In the genomic region with DNA sequence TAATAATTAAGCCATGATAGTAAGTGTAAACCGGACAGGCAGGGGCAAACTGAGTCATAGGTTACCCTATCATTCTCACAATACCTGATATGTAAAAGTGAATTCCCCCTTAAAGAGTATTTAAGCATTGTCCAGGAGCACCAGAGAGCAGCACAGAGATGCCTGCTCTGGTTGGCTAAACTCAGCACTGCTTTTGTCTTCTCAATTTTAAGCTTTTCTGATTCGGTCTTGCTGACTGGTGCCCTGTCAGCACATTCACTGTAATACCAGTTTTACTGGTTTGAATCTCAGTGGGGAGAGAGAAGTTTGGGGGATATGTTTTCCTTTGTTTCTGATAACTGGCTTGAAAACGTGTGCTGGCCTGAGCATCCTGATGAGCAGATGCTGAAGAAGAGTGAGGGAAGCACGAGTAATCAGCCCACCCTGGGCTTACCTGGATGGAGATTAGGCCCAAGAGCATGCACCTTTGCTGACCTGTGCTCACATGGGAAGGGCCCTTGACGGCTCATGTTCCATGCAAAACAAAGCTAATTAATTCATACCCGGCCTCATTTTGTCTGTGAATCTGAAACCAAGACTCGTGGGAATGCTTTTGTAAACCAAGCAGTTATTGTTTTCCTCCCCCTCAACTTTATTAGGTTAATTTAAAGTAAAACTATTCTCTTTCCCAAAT, we compare ENCODE assay signal across 21 cellular contexts.
DNase-seq lines count a peak whose midpoint lies in the region; ATAC-seq and TF ChIP-seq lines count a peak whose summit lies in the region.
"Had no signal": no experiment of that assay in that cellular context is flagged by ENCODE, and none has a peak within 500 bp of the region (broad histone marks: within the 10 kb centered on the region; RNA-seq: fewer than 3 reads in every experiment).

No MANE protein-coding gene starts in this region.

- POLR2A ChIA-PET in PC-9 (lab: Charles Lee; ENCODE audit: unreplicated experiment): interaction anchor here (0.6 to 0.8 kb wide), 3 partner anchors 443 to 1935 kb away, joined by 3 to 8 read pairs (median 5); no protein-coding TSS in a partner anchor

- H2BK12ac ChIP-seq in neuronal stem cell (ENCODE audit: low read length): no peak overlapping the region

- H3K18ac ChIP-seq in neuronal stem cell (ENCODE audit: low read length): no peak overlapping the region

- H3K27ac ChIP-seq in PC-9 (peak overlapping the region; percentile 15), neuronal stem cell (replicated peaks; ENCODE audit: low read length) (no peak overlapping the region)
- H3K27ac ChIP-seq: RWPE1 had no signal

- no CpG with 5 or more reads among the region's 7 CpGs for WGBS in neuronal stem cell (ENCODE audit: extremely low coverage in 2 of 2, insufficient read length in 2 of 2, insufficient replicate concordance in 1 of 2), 2 donors

- intact Hi-C loops in PC-9 (cut with micrococcal nuclease; ENCODE audit: unreplicated experiment): no loop called here

- H3K79me2 ChIP-seq in PC-9 (ENCODE audit: low read depth): no peaks in the 10 kb centered on the region

- H3K4me1 ChIP-seq in PC-9 (replicated peaks; ENCODE audit: insufficient read depth) (peaks cover 40% of the 10 kb centered on the region), neuronal stem cell (ENCODE audit: control insufficient read depth in 2 of 2, insufficient read depth in 1 of 2, low read depth in 1 of 2, low read length in 2 of 2) (peaks cover 0 to 3% of the 10 kb centered on the region in 2 donors)

- no peak overlapping the region for H4K91ac ChIP-seq in neuronal stem cell (ENCODE audit: low read depth, low read length, poor library complexity)

- no peaks in the 10 kb centered on the region for H3K36me3 ChIP-seq in PC-9 (ENCODE audit: low read depth)
- H3K36me3 ChIP-seq in neuronal stem cell (replicated peaks in 1 of 2; ENCODE audit: control insufficient read depth in 2 of 2, insufficient read depth in 2 of 2, low read length in 2 of 2): no peaks in the 10 kb centered on the region

- H3K79me1 ChIP-seq in neuronal stem cell (ENCODE audit: low read depth, low read length): no peaks in the 10 kb centered on the region

- no peak overlapping the region for H3K4ac ChIP-seq in neuronal stem cell (ENCODE audit: low read length)

- H3K14ac ChIP-seq in neuronal stem cell (ENCODE audit: low read length): no peak overlapping the region

- no peak overlapping the region for H2BK120ac ChIP-seq in neuronal stem cell (ENCODE audit: low read depth, low read length)

- in situ Hi-C loops in GM13977 (cut with MboI; ENCODE audit: low pct_unique_long_range_greater_than_20kb, low sequenced_read_pairs, unreplicated experiment): no loop called here

- H3F3A ChIP-seq in PC-9 (ENCODE audit: insufficient read depth, low read depth): peaks cover 13% of the 10 kb centered on the region; the same call in 1 of the 2 replicates

- CTCF ChIA-PET in PC-9 (lab: Charles Lee): no interaction called here

- no TSS peak for BruUV-seq in PC-9 (replicated peaks; lab: Mats Ljungman, UMichigan)

- H2AK5ac ChIP-seq in neuronal stem cell (ENCODE audit: low read depth, low read length): no peak overlapping the region

- H3K4me3 ChIP-seq in PC-9: no peak overlapping the region
- no peak overlapping the region for H3K4me3 ChIP-seq in neuronal stem cell (ENCODE audit: low read length in 2 of 2)
- H3K4me3 ChIP-seq: K562, mucosa of descending colon had no signal

- H2BK5ac ChIP-seq in neuronal stem cell (ENCODE audit: low read length): no peak overlapping the region

- H4K8ac ChIP-seq in neuronal stem cell (ENCODE audit: low read depth, low read length): no peak overlapping the region

- ATAC-seq in HG02610 (IDR thresholded peaks at IDR 0.05; ENCODE audit: unreplicated experiment): peak; percentile 22
- ATAC-seq: K562, mucosa of descending colon, SK-N-SH treated with all-trans-retinoic acid at 6 μM for 48 hours had no signal

- no peak overlapping the region for H3K9ac ChIP-seq in neuronal stem cell (ENCODE audit: low read depth, low read length, poor library complexity)

- H2BK15ac ChIP-seq in neuronal stem cell (ENCODE audit: low read length): no peak overlapping the region

- H3K9me3 ChIP-seq in PC-9 (ENCODE audit: insufficient read depth, low read depth) (0 out of 2 replicates have a peak, but pooled peaks cover 1% of the 10 kb centered on the region), neuronal stem cell (replicated peaks in 1 of 2; ENCODE audit: control insufficient read depth in 2 of 2, insufficient read depth in 1 of 2, low read depth in 1 of 2, low read length in 2 of 2) (no peaks in the 10 kb centered on the region)
- H3K9me3 ChIP-seq: mucosa of descending colon had no signal

- H3K27me3 ChIP-seq in PC-9 (ENCODE audit: insufficient read depth, low read depth) (no peaks in the 10 kb centered on the region), neuronal stem cell (ENCODE audit: control insufficient read depth in 3 of 3, insufficient read depth in 3 of 3, low read depth in 1 of 3, low read length in 3 of 3) (no peaks in the 10 kb centered on the region)

- peak overlapping the region; percentile 45; the same call in 1 of the 2 replicates for H2AFZ ChIP-seq in PC-9
- no peak overlapping the region for H2AFZ ChIP-seq in neuronal stem cell (ENCODE audit: low read length)

- DNase-seq in ELF-1 (ENCODE audit: low read depth, low spot score) (peak; percentile 27), PC-9 (peak in 1 of 2 experiments; percentile 40), kidney tubule cell (ENCODE audit: low spot score) (peak; percentile 18), SIG-M5 treated with dmso at 0.1 percent for 504 hours (lab: John Stamatoyannopoulos, UW; ENCODE audit: unreplicated experiment) (no peak), neuronal stem cell (ENCODE audit: low spot score) (no peak), GM13977 (ENCODE audit: low spot score) (no peak)
- DNase-seq: activated CD4-positive, alpha-beta T cell treated with anti-CD3 and anti-CD28 coated beads, Interleukin-2, amount 50 U/mL, for 4 hours; activated naive CD8-positive, alpha-beta T cell treated with anti-CD3 and anti-CD28 coated beads for 36 hours; cerebellar nuclear complex; DMS 273 treated with DMSO at 0.1 percent for 48 hours; foreskin fibroblast; GF-D8; GOT3; mucosa of descending colon; NCI-H1694; nephron progenitor cell; NK-92 treated with Interleukin-12 subunit alpha and Interleukin-12 subunit beta, amount 100 ng/mL, for 24 hours had no signal

- peak overlapping the region; percentile 32 for H3K4me2 ChIP-seq in PC-9
- H3K4me2 ChIP-seq in neuronal stem cell (ENCODE audit: insufficient read depth, low read length, poor library complexity, severe bottlenecking): no peak overlapping the region

- no peaks in the 10 kb centered on the region for H3K9me2 ChIP-seq in PC-9 (ENCODE audit: insufficient read depth)

- no peaks in the 10 kb centered on the region for H4K20me1 ChIP-seq in PC-9 (ENCODE audit: insufficient read depth)

- no peak for TF ChIP-seq CTCF in PC-9 (conservative IDR thresholded peaks at IDR 0.05)
- TF ChIP-seq CTCF in GM13977 (IDR thresholded peaks at IDR 0.05; ENCODE audit: extremely low read depth, insufficient read depth, missing control alignments): no peak

- no peak overlapping the region for H3K23ac ChIP-seq in neuronal stem cell (ENCODE audit: low read depth, low read length, poor library complexity)

Comparison
In these comparisons a context has a peak if more than half of its experiments do, and no peak if none do; other contexts are left out.
1. DNase-seq: peak in ELF-1 (single experiment) and kidney tubule cell (single experiment); none in SIG-M5 treated with dmso at 0.1 percent for 504 hours (single experiment), neuronal stem cell (single experiment) and GM13977 (single experiment).